ENCODE assay signal across 14 cellular contexts in the genomic region with DNA sequence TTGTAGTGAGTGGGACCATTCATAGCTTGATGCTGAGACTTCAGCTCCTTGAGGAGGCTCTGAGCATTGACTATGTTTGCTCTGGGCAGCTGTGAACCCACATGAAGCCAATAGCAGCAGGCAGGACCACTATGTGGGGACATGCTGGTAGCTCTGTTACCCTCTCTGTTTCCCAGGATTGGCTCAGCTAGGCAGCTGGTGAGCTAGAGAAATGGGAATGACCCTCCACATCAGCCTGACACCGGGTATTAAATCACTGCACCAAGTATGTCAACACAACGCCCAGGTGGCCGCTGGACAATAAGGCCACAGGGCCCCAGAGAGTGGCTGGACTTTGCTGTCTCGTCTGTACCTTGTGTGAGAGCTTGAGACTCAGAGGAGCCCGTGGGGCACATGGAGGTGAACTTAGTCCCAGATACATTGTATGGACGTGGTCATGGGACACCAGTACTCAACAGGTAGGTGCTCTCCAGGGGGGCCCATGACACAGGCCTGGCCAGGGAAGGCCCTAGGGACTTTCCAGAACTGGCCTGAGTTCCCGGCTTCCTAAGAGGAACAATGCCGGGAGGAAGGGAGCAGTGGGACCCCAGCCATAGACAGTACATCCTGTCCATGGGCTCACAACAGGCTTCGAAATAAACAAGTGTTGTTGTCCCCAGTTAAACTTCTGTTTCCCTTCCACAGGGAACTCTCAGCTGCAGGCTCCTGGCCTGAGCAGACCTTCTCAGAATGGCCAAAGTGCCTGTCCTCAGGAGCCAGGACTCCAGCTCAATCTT. TPM values are rescaled to one million over a fixed set of nuclear protein-coding genes. Genes with fewer than 3 reads are reported as not detected.
A peak's percentile ranks its signal among the peaks of the same experiment; 100 is the strongest.
DNase-seq lines count a peak whose midpoint lies in the region; ATAC-seq and TF ChIP-seq lines count a peak whose summit lies in the region.
"Had no signal": no experiment of that assay in that cellular context is flagged by ENCODE, and none has a peak within 500 bp of the region (broad histone marks: within the 10 kb centered on the region; RNA-seq: fewer than 3 reads in every experiment).

No MANE protein-coding gene starts in this region.

- H3K36me3 ChIP-seq in breast epithelium (no peaks in the 10 kb centered on the region), hepatocyte (replicated peaks; ENCODE audit: insufficient read depth, low read depth) (no peaks in the 10 kb centered on the region), aorta (ENCODE audit: control insufficient read depth in 1 of 2, insufficient read depth in 2 of 2, low read length in 1 of 2) (no peaks in the 10 kb centered on the region)

- no peaks in the 10 kb centered on the region for H3K27me3 Mint-ChIP-seq in MCF 10A (ENCODE audit: insufficient read depth, unreplicated experiment)
- H3K27me3 Mint-ChIP-seq: activated CD4-positive, alpha-beta memory T cell treated with anti-CD3 and anti-CD28 coated beads, Interleukin-2, amount 10 ng/mL, durations not matched to agents 7 days and 5 days; naive thymus-derived CD4-positive, alpha-beta T cell; T-helper 17 cell had no signal

- H3K4me2 ChIP-seq in hepatocyte, result no peak overlapping the region

- H3K79me2 ChIP-seq in hepatocyte, result no peaks in the 10 kb centered on the region

- CTCF ChIA-PET in MCF 10A (lab: Yijun Ruan, JAX), result interaction anchor here (0.9 to 4.9 kb wide), 12 partner anchors 9 to 219 kb away, joined by 3 to 27 read pairs (median 5); no protein-coding TSS in a partner anchor

- DNase-seq in breast epithelium (ENCODE audit: low spot score in 2 of 2), result peak in 1 of 2 donors; percentile 47
- DNase-seq in MCF 10A (ENCODE audit: unreplicated experiment), result no peak
- peak; percentile 60 for DNase-seq in hepatocyte (ENCODE audit: low spot score)
- DNase-seq in posterior vena cava (ENCODE audit: low spot score), result peak; percentile 70
- DNase-seq in aorta, result peak; percentile 21 to 67
- no peak for DNase-seq in NCI-H1092 (lab: John Stamatoyannopoulos, UW)
- no peak for DNase-seq in foreskin keratinocyte
- DNase-seq: activated CD4-positive, alpha-beta memory T cell treated with anti-CD3 and anti-CD28 coated beads, Interleukin-2, amount 10 ng/mL, durations not matched to agents 7 days and 5 days; effector memory CD4-positive, alpha-beta T cell; naive thymus-derived CD4-positive, alpha-beta T cell; NCI-H2029 treated with DMSO at 0.1 percent for 48 hours; stimulated activated naive CD8-positive, alpha-beta T cell treated with anti-CD3 and anti-CD28 coated beads, Interleukin-15, Interleukin-2, amounts not matched to agents 100 U/mL and 50 U/mL, for 24 hours; T-helper 17 cell had no signal

- no peak for TF ChIP-seq POLR2A in breast epithelium (IDR thresholded peaks at IDR 0.05)

- 81% methylated on average over 9 of the region's 9 CpGs for WGBS in hepatocyte (ENCODE audit: low lambda C conversion rate, missing lambda C conversion rate)
- 78 to 82% methylated on average over 9 of the region's 9 CpGs for WGBS in aorta, 2 donors

- H3K4me3 Mint-ChIP-seq in MCF 10A (ENCODE audit: unreplicated experiment), result no peak overlapping the region
- H3K4me3 Mint-ChIP-seq: activated CD4-positive, alpha-beta memory T cell treated with anti-CD3 and anti-CD28 coated beads, Interleukin-2, amount 10 ng/mL, durations not matched to agents 7 days and 5 days; naive thymus-derived CD4-positive, alpha-beta T cell; T-helper 17 cell had no signal

- H3K36me3 Mint-ChIP-seq in MCF 10A (ENCODE audit: insufficient read depth, unreplicated experiment), result no peaks in the 10 kb centered on the region

- H3K9me3 Mint-ChIP-seq in MCF 10A (ENCODE audit: unreplicated experiment), result no peaks in the 10 kb centered on the region
- H3K9me3 Mint-ChIP-seq: activated CD4-positive, alpha-beta memory T cell treated with anti-CD3 and anti-CD28 coated beads, Interleukin-2, amount 10 ng/mL, durations not matched to agents 7 days and 5 days; naive thymus-derived CD4-positive, alpha-beta T cell had no signal

- intact Hi-C loops in breast epithelium (cut with DNase I; ENCODE audit: low total_unique reads), result loop anchor here (10.0 kb wide), 1 partner anchor 61 kb away; no protein-coding TSS in a partner anchor
- intact Hi-C loops in MCF 10A (cut with micrococcal nuclease), result loop anchor here (5.0 kb wide), 1 partner anchor 113 kb away; no protein-coding TSS in a partner anchor
- intact Hi-C loops in posterior vena cava (cut with DNase I), result loop anchor here in 1 of 2 donors (5.0 kb wide), 1 partner anchor 1008 kb away; no protein-coding TSS in a partner anchor
- intact Hi-C loops in aorta (cut with DNase I), result loop anchor here (5.0 to 10.0 kb wide), 4 partner anchors 33 to 168 kb away; a partner anchor contains a TSS

- H4K20me1 ChIP-seq in hepatocyte (ENCODE audit: insufficient read depth, poor library complexity, severe bottlenecking), result no peaks in the 10 kb centered on the region

- no peak overlapping the region for H2AFZ ChIP-seq in hepatocyte

- H3K9me2 ChIP-seq in hepatocyte (replicated peaks; ENCODE audit: insufficient read depth), result no peaks in the 10 kb centered on the region

- H3K9me3 ChIP-seq in breast epithelium, result no peaks in the 10 kb centered on the region
- no peaks in the 10 kb centered on the region for H3K9me3 ChIP-seq in hepatocyte (ENCODE audit: low read depth)
- H3K9me3 ChIP-seq in aorta (ENCODE audit: control insufficient read depth, low read length), result no peaks in the 10 kb centered on the region

- peak overlapping the region; percentile 90 to 97 for H3K27ac ChIP-seq in breast epithelium
- peak overlapping the region; percentile 91 for H3K27ac ChIP-seq in hepatocyte
- peak overlapping the region in 1 of 2 donors; percentile 23 for H3K27ac ChIP-seq in aorta (ENCODE audit: low read depth in 1 of 2, low read length in 2 of 2)
- no peak overlapping the region for H3K27ac ChIP-seq in foreskin keratinocyte

- H3K4me3 ChIP-seq in breast epithelium (no peak overlapping the region), hepatocyte (no peak overlapping the region), aorta (ENCODE audit: low read length in 2 of 2) (no peak overlapping the region)

- H3K27me3 ChIP-seq in breast epithelium (no peaks in the 10 kb centered on the region), hepatocyte (no peaks in the 10 kb centered on the region), aorta (ENCODE audit: control insufficient read depth in 1 of 2, insufficient read depth in 2 of 2, low read length in 1 of 2) (no peaks in the 10 kb centered on the region), foreskin keratinocyte (no peaks in the 10 kb centered on the region)

- ATAC-seq in aorta (ENCODE audit: low FRiP score) (no peak), GM19328 (IDR thresholded peaks at IDR 0.05; ENCODE audit: unreplicated experiment) (no peak), foreskin keratinocyte (no peak)
- ATAC-seq: naive thymus-derived CD4-positive, alpha-beta T cell; stimulated activated naive CD8-positive, alpha-beta T cell treated with anti-CD3 and anti-CD28 coated beads, Interleukin-15, Interleukin-2, amounts not matched to agents 100 U/mL and 50 U/mL, for 24 hours; T-helper 17 cell had no signal

- H3K4me1 Mint-ChIP-seq in MCF 10A (ENCODE audit: insufficient read depth, unreplicated experiment), result peaks cover 28% of the 10 kb centered on the region
- H3K4me1 Mint-ChIP-seq: activated CD4-positive, alpha-beta memory T cell treated with anti-CD3 and anti-CD28 coated beads, Interleukin-2, amount 10 ng/mL, durations not matched to agents 7 days and 5 days; naive thymus-derived CD4-positive, alpha-beta T cell had no signal

- H3K4me1 ChIP-seq in breast epithelium (peaks cover 39 to 40% of the 10 kb centered on the region in 2 donors), hepatocyte (ENCODE audit: insufficient read depth) (peaks cover 43% of the 10 kb centered on the region), aorta (ENCODE audit: control insufficient read depth in 1 of 2, insufficient read depth in 2 of 2, low read length in 2 of 2) (peaks cover 2 to 5% of the 10 kb centered on the region in 2 donors), foreskin keratinocyte (no peaks in the 10 kb centered on the region)

- no peak for TF ChIP-seq CTCF in breast epithelium (IDR thresholded peaks at IDR 0.05)
- TF ChIP-seq CTCF in MCF 10A (IDR thresholded peaks at IDR 0.05; ENCODE audit: unreplicated experiment), result no peak
- no peak for TF ChIP-seq CTCF in hepatocyte (IDR thresholded peaks at IDR 0.05; ENCODE audit: poor library complexity)
- TF ChIP-seq CTCF in foreskin keratinocyte (conservative IDR thresholded peaks at IDR 0.05), result no peak

- BruUV-seq in MCF 10A (replicated peaks; lab: Mats Ljungman, UMichigan), result no TSS peak

- POLR2A ChIA-PET in MCF 10A (lab: Yijun Ruan, JAX), result interaction anchor here (2.3 kb wide), 1 partner anchor 10 kb away, joined by 14 read pairs; no protein-coding TSS in a partner anchor

- H3K27ac Mint-ChIP-seq in MCF 10A (ENCODE audit: low read depth, unreplicated experiment), result no peak overlapping the region
- H3K27ac Mint-ChIP-seq: activated CD4-positive, alpha-beta memory T cell treated with anti-CD3 and anti-CD28 coated beads, Interleukin-2, amount 10 ng/mL, durations not matched to agents 7 days and 5 days; naive thymus-derived CD4-positive, alpha-beta T cell; T-helper 17 cell had no signal

RNA-seq across cellular contexts. Expression of a gene that starts 35.2 kb away (rescaled TPM):
- total RNA-seq in breast epithelium (10 to 100 TPM; 19.0 to 31.8 (median 25.9) TPM), MCF 10A (2022) (10.0 and 25.1 TPM in 2 replicates), hepatocyte (25.8 and 26.8 TPM in 2 replicates), posterior vena cava (10 to 100 TPM; 37.1 to 41.8 TPM), aorta (10 to 100 TPM; 34.8 to 42.3 TPM), foreskin keratinocyte (21.0 and 23.8 TPM in 2 replicates)
- polyA plus RNA-seq in hepatocyte (26.3 and 29.6 TPM in 2 replicates), aorta (10 to 100 TPM; 27.5 to 33.6 TPM), foreskin keratinocyte (21.8 and 23.1 TPM in 2 replicates)

RNA-seq across cellular contexts. Expression of a gene that starts 51.3 kb away (rescaled TPM):
- under 1 TPM; under 0.01 to 0.15 (median under 0.01) TPM for total RNA-seq in breast epithelium
- total RNA-seq in MCF 10A (2022), result not detected in 2 replicates
- total RNA-seq in hepatocyte, result 0.24 and 0.37 TPM in 2 replicates
- polyA plus RNA-seq in hepatocyte, result 0.10 and 0.24 TPM in 2 replicates
- 1 to 10 TPM; 3.6 to 3.8 TPM for total RNA-seq in posterior vena cava
- 10 to 100 TPM; 15.9 to 16.4 TPM for total RNA-seq in aorta
- polyA plus RNA-seq in aorta, result 10 to 100 TPM in 1 of 2 donors, 1 to 10 TPM in 1; 4.1 to 15.6 TPM
- total RNA-seq in foreskin keratinocyte, result not detected in 2 replicates
- polyA plus RNA-seq in foreskin keratinocyte, result not detected in 2 replicates
- total RNA-seq: activated CD4-positive, alpha-beta memory T cell treated with anti-CD3 and anti-CD28 coated beads, Interleukin-2, amount 10 ng/mL, durations not matched to agents 7 days and 5 days had no signal

Comparison
In these comparisons a context has a peak if more than half of its experiments do, and no peak if none do; other contexts are left out.
1. DNase-seq: peak in hepatocyte (single experiment), posterior vena cava (single experiment) and aorta (2 of 2); none in MCF 10A (single experiment), NCI-H1092 (single experiment) and foreskin keratinocyte (0 of 2).